18 cellular contexts compared by ENCODE assay signal in genomic region chr4:84862064-84862463, GRCh38.
DNase-seq lines count a peak whose midpoint lies in the region; ATAC-seq and TF ChIP-seq lines count a peak whose summit lies in the region.
"Had no signal": no experiment of that assay in that cellular context is flagged by ENCODE, and none has a peak within 500 bp of the region (broad histone marks: within the 10 kb centered on the region; RNA-seq: fewer than 3 reads in every experiment).

No MANE protein-coding gene starts in this region.

- H3K4me3 Mint-ChIP-seq in naive thymus-derived CD4-positive, alpha-beta T cell = no peak overlapping the region
- H3K4me3 Mint-ChIP-seq: CD14-positive monocyte; CD4-positive, alpha-beta memory T cell had no signal

- no peak overlapping the region for H2BK5ac ChIP-seq in mesendoderm (ENCODE audit: low read length)

- H3K79me2 ChIP-seq in mesendoderm (ENCODE audit: control insufficient read depth, insufficient read depth, low read length) = peaks cover 12% of the 10 kb centered on the region

- H3K4me3 ChIP-seq in mesendoderm (ENCODE audit: low read length) (no peak overlapping the region), upper lobe of right lung (no peak overlapping the region)
- H3K4me3 ChIP-seq in naive thymus-derived CD4-positive, alpha-beta T cell (ENCODE audit: low read length) = no peak overlapping the region
- H3K4me3 ChIP-seq: BLaER1, GM23248 had no signal

- no peak overlapping the region for H3K27ac ChIP-seq in mesendoderm (ENCODE audit: low read depth, low read length)
- H3K27ac ChIP-seq in upper lobe of right lung = no peak overlapping the region
- no peak overlapping the region for H3K27ac ChIP-seq in naive thymus-derived CD4-positive, alpha-beta T cell (ENCODE audit: low read depth, low read length)
- H3K27ac ChIP-seq: BLaER1, GM23248 had no signal

- no peak for TF ChIP-seq CTCF in upper lobe of right lung (IDR thresholded peaks at IDR 0.05)

- CTCF ChIA-PET in naive thymus-derived CD4-positive, alpha-beta T cell (lab: Charles Lee) = no interaction called here

- no peaks in the 10 kb centered on the region for H3K9me3 Mint-ChIP-seq in naive thymus-derived CD4-positive, alpha-beta T cell
- H3K9me3 Mint-ChIP-seq: CD4-positive, alpha-beta memory T cell had no signal

- H2AK5ac ChIP-seq in mesendoderm (ENCODE audit: low read length) = no peak overlapping the region

- no peak overlapping the region for H3K56ac ChIP-seq in mesendoderm (ENCODE audit: low read length)

- H2BK15ac ChIP-seq in mesendoderm (replicated peaks; ENCODE audit: low read depth) = no peak overlapping the region

- H3K27me3 ChIP-seq in mesendoderm (ENCODE audit: insufficient read depth, low read length, poor library complexity) (no peaks in the 10 kb centered on the region), upper lobe of right lung (no peaks in the 10 kb centered on the region)
- H3K27me3 ChIP-seq in naive thymus-derived CD4-positive, alpha-beta T cell (ENCODE audit: control insufficient read depth in 2 of 2, insufficient read depth in 2 of 2, low read length in 2 of 2) = no peaks in the 10 kb centered on the region
- H3K27me3 ChIP-seq: BLaER1 had no signal

- no peak overlapping the region for H2BK120ac ChIP-seq in mesendoderm (ENCODE audit: low read depth, low read length)

- H3K27ac Mint-ChIP-seq in naive thymus-derived CD4-positive, alpha-beta T cell = no peak overlapping the region
- H3K27ac Mint-ChIP-seq: CD14-positive monocyte; CD4-positive, alpha-beta memory T cell had no signal

- no CpG with 5 or more reads among the region's 2 CpGs for WGBS in mesendoderm (ENCODE audit: extremely low coverage, insufficient coverage, low lambda C conversion rate)

- no peaks in the 10 kb centered on the region for H3K36me3 Mint-ChIP-seq in naive thymus-derived CD4-positive, alpha-beta T cell
- H3K36me3 Mint-ChIP-seq: CD4-positive, alpha-beta memory T cell had no signal

- H3K9me3 ChIP-seq in upper lobe of right lung = no peaks in the 10 kb centered on the region
- H3K9me3 ChIP-seq in naive thymus-derived CD4-positive, alpha-beta T cell (ENCODE audit: control insufficient read depth in 2 of 3, low read length in 3 of 3) = no peaks in the 10 kb centered on the region
- H3K9me3 ChIP-seq: BLaER1 had no signal

- peaks cover 3% of the 10 kb centered on the region for H3K79me1 ChIP-seq in mesendoderm (ENCODE audit: low read length)

- H4K8ac ChIP-seq in mesendoderm (ENCODE audit: low read depth, low read length) = no peak overlapping the region

- H3K4me1 Mint-ChIP-seq in naive thymus-derived CD4-positive, alpha-beta T cell = no peaks in the 10 kb centered on the region
- H3K4me1 Mint-ChIP-seq: CD14-positive monocyte; CD4-positive, alpha-beta memory T cell had no signal

- H3K4me2 ChIP-seq in mesendoderm (ENCODE audit: low read length) = no peak overlapping the region
- H3K4me2 ChIP-seq: BLaER1 had no signal

- H3K36me3 ChIP-seq in mesendoderm (ENCODE audit: control insufficient read depth, insufficient read depth, low read length) (no peaks in the 10 kb centered on the region), upper lobe of right lung (peaks cover 17% of the 10 kb centered on the region)
- no peaks in the 10 kb centered on the region for H3K36me3 ChIP-seq in naive thymus-derived CD4-positive, alpha-beta T cell (ENCODE audit: control insufficient read depth in 2 of 3, insufficient read depth in 3 of 3, low read length in 3 of 3)

- H3K9ac ChIP-seq in mesendoderm (ENCODE audit: low read length) = no peak overlapping the region
- H3K9ac ChIP-seq: BLaER1, GM23248 had no signal

- no peak overlapping the region for H3K23ac ChIP-seq in mesendoderm (ENCODE audit: low read length)

- peak; percentile 21 for DNase-seq in NCI-H510A treated with DMSO at 0.1 percent for 48 hours (lab: John Stamatoyannopoulos, UW)
- DNase-seq in NCI-H510A (lab: John Stamatoyannopoulos, UW) = no peak
- peak; percentile 51 for DNase-seq in cerebellar cortex (ENCODE audit: low spot score)
- no peak for DNase-seq in mesendoderm
- no peak for DNase-seq in upper lobe of right lung
- DNase-seq in activated CD4-positive, CD25-positive, alpha-beta regulatory T cell (lab: John Stamatoyannopoulos, UW) = no peak
- no peak for DNase-seq in naive thymus-derived CD4-positive, alpha-beta T cell
- DNase-seq in dermis blood vessel endothelial cell = no peak
- DNase-seq: 8988T; CD4-positive, alpha-beta memory T cell; DMS153; DND-41; EL; GM23248; HCEC 1CT; IMR-90 had no signal

- H3K4ac ChIP-seq in mesendoderm (ENCODE audit: low read depth, low read length) = no peak overlapping the region

- H3K27me3 Mint-ChIP-seq in naive thymus-derived CD4-positive, alpha-beta T cell = no peaks in the 10 kb centered on the region

- H4K5ac ChIP-seq in mesendoderm (ENCODE audit: low read length) = no peak overlapping the region

- ATAC-seq in upper lobe of right lung = peak; percentile 58
- no peak for ATAC-seq in naive thymus-derived CD4-positive, alpha-beta T cell

- H3K4me1 ChIP-seq in mesendoderm (ENCODE audit: control insufficient read depth, low read depth, low read length) (peaks cover 13% of the 10 kb centered on the region), upper lobe of right lung (no peaks in the 10 kb centered on the region)
- no peaks in the 10 kb centered on the region for H3K4me1 ChIP-seq in naive thymus-derived CD4-positive, alpha-beta T cell (ENCODE audit: control insufficient read depth in 2 of 2, insufficient read depth in 2 of 2, low read length in 2 of 2)
- H3K4me1 ChIP-seq: BLaER1 had no signal

- H3K18ac ChIP-seq in mesendoderm (ENCODE audit: low read length) = peak overlapping the region; percentile 51

- POLR2A ChIA-PET in naive thymus-derived CD4-positive, alpha-beta T cell (lab: Charles Lee) = no interaction called here

- intact Hi-C loops in upper lobe of right lung (cut with DNase I) = no loop called here
- intact Hi-C loops in naive thymus-derived CD4-positive, alpha-beta T cell (cut with micrococcal nuclease) = no loop called here

Comparison
In these comparisons a context has a peak if more than half of its experiments do, and no peak if none do; other contexts are left out.
1. DNase-seq: peak in NCI-H510A treated with DMSO at 0.1 percent for 48 hours (single experiment) and cerebellar cortex (single experiment); none in NCI-H510A (single experiment), mesendoderm (single experiment), upper lobe of right lung (single experiment), activated CD4-positive, CD25-positive, alpha-beta regulatory T cell (0 of 4), naive thymus-derived CD4-positive, alpha-beta T cell (0 of 9) and dermis blood vessel endothelial cell (single experiment).